Comparison of ENCODE assay signal across 7 cellular contexts in the genomic region with DNA sequence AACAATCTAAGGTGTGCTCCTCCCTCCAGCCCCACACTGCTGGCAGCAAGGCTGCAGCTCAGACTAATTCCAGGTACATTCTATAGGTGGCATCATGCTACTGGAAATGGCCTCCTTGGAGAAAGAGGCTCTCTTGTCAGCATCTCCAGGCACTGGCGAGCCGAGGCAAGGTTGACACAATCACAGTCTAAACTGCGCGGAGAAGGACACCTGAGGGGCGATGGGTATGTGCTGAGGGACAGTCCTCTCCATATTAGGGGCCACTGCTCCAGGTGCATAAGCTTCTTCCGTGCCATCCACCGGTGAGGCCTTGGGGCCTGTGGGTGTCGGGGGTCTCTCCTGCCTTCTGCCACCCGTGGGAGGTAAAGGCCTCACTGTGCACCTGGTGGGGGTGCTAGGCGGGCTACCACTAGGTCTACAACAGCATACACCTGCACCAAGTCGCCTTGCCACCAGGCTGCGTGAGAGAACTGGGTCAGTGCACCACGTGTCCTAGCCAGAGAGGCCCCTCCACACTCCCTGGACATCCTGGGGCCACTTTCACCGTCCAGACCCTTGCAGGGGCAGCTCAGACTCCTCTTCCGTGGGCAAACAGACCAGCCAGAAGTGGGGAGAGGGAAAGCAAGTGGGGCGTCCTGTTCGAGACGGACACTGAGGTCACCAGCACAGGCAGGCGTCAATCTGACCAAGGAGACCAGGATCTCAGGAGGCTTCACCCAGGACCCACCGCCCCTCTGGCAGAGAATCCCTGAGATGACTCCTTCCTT. TPM values are rescaled to one million over a fixed set of nuclear protein-coding genes. Genes with fewer than 3 reads are reported as not detected.
DNase-seq lines count a peak whose midpoint lies in the region; ATAC-seq, FAIRE-seq and TF ChIP-seq lines count a peak whose summit lies in the region.

No MANE protein-coding gene starts in this region.

- no peak for TF ChIP-seq EP300 in upper lobe of left lung (IDR thresholded peaks at IDR 0.05)

- no peaks in the 10 kb centered on the region for H3K9me3 Mint-ChIP-seq in T-helper 2 cell treated with Interferon-gamma antibody and Interleukin-4, amounts not matched to agents 5 μg/mL and 100 μg/mL, for 36 hours

- H3K36me3 Mint-ChIP-seq in T-helper 2 cell treated with Interferon-gamma antibody and Interleukin-4, amounts not matched to agents 5 μg/mL and 100 μg/mL, for 36 hours (ENCODE audit: low read depth): peaks cover 3% of the 10 kb centered on the region

- no peaks in the 10 kb centered on the region for H3K9me3 ChIP-seq in hepatocyte (ENCODE audit: low read depth)
- peaks cover 0 to 4% (median 0%) of the 10 kb centered on the region in 4 donors for H3K9me3 ChIP-seq in upper lobe of left lung

- H4K20me1 ChIP-seq in hepatocyte (ENCODE audit: insufficient read depth, poor library complexity, severe bottlenecking): no peaks in the 10 kb centered on the region

- DNase-seq in Kasumi-1 (lab: John Stamatoyannopoulos, UW): peak; percentile 49 to 53
- no peak for DNase-seq in T-helper 2 cell treated with Interferon-gamma antibody and Interleukin-4, amounts not matched to agents 5 μg/mL and 100 μg/mL, for 36 hours (ENCODE audit: low spot score)
- peak; percentile 75 for DNase-seq in hepatocyte (ENCODE audit: low spot score)
- DNase-seq in upper lobe of left lung: peak; percentile 36 to 42
- DNase-seq in activated CD4-positive, alpha-beta T cell treated with anti-CD3 and anti-CD28 coated beads, Interleukin-2, amount 50 U/mL, for 48 hours: no peak

- peak overlapping the region; percentile 51 for H3K4me3 Mint-ChIP-seq in T-helper 2 cell treated with Interferon-gamma antibody and Interleukin-4, amounts not matched to agents 5 μg/mL and 100 μg/mL, for 36 hours

- peak in 1 of 2 donors; percentile 58 for ATAC-seq in upper lobe of left lung (ENCODE audit: low FRiP score in 2 of 2)
- ATAC-seq in HG02571 (IDR thresholded peaks at IDR 0.05; ENCODE audit: unreplicated experiment): no peak

- H3K27ac ChIP-seq in hepatocyte: no peak overlapping the region
- H3K27ac ChIP-seq in upper lobe of left lung: no peak overlapping the region

- peak overlapping the region; percentile 20 for H3K27ac Mint-ChIP-seq in T-helper 2 cell treated with Interferon-gamma antibody and Interleukin-4, amounts not matched to agents 5 μg/mL and 100 μg/mL, for 36 hours

- H3K36me3 ChIP-seq in hepatocyte (replicated peaks; ENCODE audit: insufficient read depth, low read depth) (no peaks in the 10 kb centered on the region), upper lobe of left lung (no peaks in the 10 kb centered on the region)

- peaks cover 71% of the 10 kb centered on the region for H3K27me3 Mint-ChIP-seq in T-helper 2 cell treated with Interferon-gamma antibody and Interleukin-4, amounts not matched to agents 5 μg/mL and 100 μg/mL, for 36 hours (ENCODE audit: low read depth)

- TF ChIP-seq POLR2A in upper lobe of left lung (IDR thresholded peaks at IDR 0.05): no peak

- TF ChIP-seq CTCF in hepatocyte (IDR thresholded peaks at IDR 0.05; ENCODE audit: poor library complexity) (peak; percentile 54), upper lobe of left lung (IDR thresholded peaks at IDR 0.05) (peak in 3 of 6 experiments; percentile 33 to 51 (median 36))

- peaks cover 85% of the 10 kb centered on the region for H3K27me3 ChIP-seq in hepatocyte
- H3K27me3 ChIP-seq in upper lobe of left lung: peaks cover 6 to 98% (median 82%) of the 10 kb centered on the region in 4 donors

- H3K9me2 ChIP-seq in hepatocyte (replicated peaks; ENCODE audit: insufficient read depth): no peaks in the 10 kb centered on the region

- 22% methylated on average over 20 of the region's 20 CpGs for WGBS in hepatocyte (ENCODE audit: low lambda C conversion rate, missing lambda C conversion rate)
- 13 to 16% methylated on average over 5 to 16 of the region's 20 CpGs for WGBS in upper lobe of left lung, 2 donors

- H3K4me3 ChIP-seq in hepatocyte (no peak overlapping the region), upper lobe of left lung (no peak overlapping the region)

- no peak overlapping the region for H2AFZ ChIP-seq in hepatocyte

- H3K4me1 ChIP-seq in hepatocyte (ENCODE audit: insufficient read depth) (peaks cover 28% of the 10 kb centered on the region), upper lobe of left lung (peaks cover 44 to 52% (median 47%) of the 10 kb centered on the region in 4 donors)

- peaks cover 33% of the 10 kb centered on the region for H3K4me1 Mint-ChIP-seq in T-helper 2 cell treated with Interferon-gamma antibody and Interleukin-4, amounts not matched to agents 5 μg/mL and 100 μg/mL, for 36 hours (ENCODE audit: low read depth)

- peak; percentile 92 for FAIRE-seq in G401.6 (lab: Jason Lieb, UNC)

- no peak overlapping the region for H3K4me2 ChIP-seq in hepatocyte

- no peaks in the 10 kb centered on the region for H3K79me2 ChIP-seq in hepatocyte

RNA-seq across cellular contexts. Expression of gene CBX8, which starts 12.1 kb away (rescaled TPM):
- 4.3 and 8.6 TPM in 2 replicates for total RNA-seq in hepatocyte
- 6.5 and 8.3 TPM in 2 replicates for polyA plus RNA-seq in hepatocyte
- 10 to 100 TPM in 1 of 6 donors, 1 to 10 TPM in 5; 2.0 to 16.8 (median 8.8) TPM for total RNA-seq in upper lobe of left lung

RNA-seq across cellular contexts. Expression of gene CBX4, which starts 30.3 kb away (rescaled TPM):
- 49.6 and 56.1 TPM in 2 replicates for total RNA-seq in hepatocyte
- polyA plus RNA-seq in hepatocyte: 74.3 and 86.7 TPM in 2 replicates
- total RNA-seq in upper lobe of left lung: 10 to 100 TPM; 17.0 to 33.3 (median 25.0) TPM

RNA-seq across cellular contexts. Expression of gene CBX2, which starts 31.0 kb away (rescaled TPM):
- total RNA-seq in hepatocyte (11.8 and 16.3 TPM in 2 replicates), upper lobe of left lung (1 to 10 TPM in 5 of 6 donors, under 1 TPM in 1; 0.89 to 4.7 (median 1.5) TPM)
- polyA plus RNA-seq in hepatocyte: 8.6 and 11.6 TPM in 2 replicates

Comparison
In these comparisons a context has a peak if more than half of its experiments do, and no peak if none do; other contexts are left out.
1. DNase-seq: peak in Kasumi-1 (2 of 2), hepatocyte (single experiment) and upper lobe of left lung (2 of 2); none in T-helper 2 cell treated with Interferon-gamma antibody and Interleukin-4, amounts not matched to agents 5 μg/mL and 100 μg/mL, for 36 hours (single experiment) and activated CD4-positive, alpha-beta T cell treated with anti-CD3 and anti-CD28 coated beads, Interleukin-2, amount 50 U/mL, for 48 hours (0 of 2).